13 cellular contexts compared by ENCODE assay signal in the genomic region with DNA sequence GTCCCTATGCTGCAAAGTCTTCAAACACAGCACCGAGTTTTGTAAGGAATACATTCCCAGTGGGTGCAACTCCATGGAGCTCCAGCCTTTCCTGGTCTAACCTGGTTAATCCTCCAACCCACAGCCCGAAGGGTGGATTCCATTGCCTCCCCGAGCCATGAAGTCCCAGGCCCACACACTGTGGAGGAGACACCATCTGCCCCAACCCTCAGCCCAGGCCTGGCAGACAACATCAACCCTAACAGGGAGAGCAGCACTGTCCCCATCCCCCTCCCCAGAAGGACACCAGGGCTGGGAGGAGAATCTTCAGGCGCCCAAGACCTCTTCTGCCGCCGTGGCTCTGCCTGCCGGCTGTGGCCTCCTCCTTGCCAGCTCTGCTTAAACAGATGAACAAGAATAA. TPM values are rescaled to one million over a fixed set of nuclear protein-coding genes. Genes with fewer than 3 reads are reported as not detected.
DNase-seq lines count a peak whose midpoint lies in the region; ATAC-seq and TF ChIP-seq lines count a peak whose summit lies in the region.
"Had no signal": no experiment of that assay in that cellular context is flagged by ENCODE, and none has a peak within 500 bp of the region (broad histone marks: within the 10 kb centered on the region; RNA-seq: fewer than 3 reads in every experiment).

No MANE protein-coding gene starts in this region.

- H3K4me1 ChIP-seq in muscle layer of colon (ENCODE audit: insufficient read depth, low read length) (peaks cover 71% of the 10 kb centered on the region), tibial artery (peaks cover 0 to 46% (median 34%) of the 10 kb centered on the region in 4 donors)

- H3K4me1 Mint-ChIP-seq in central memory CD8-positive, alpha-beta T cell = peaks cover 42% of the 10 kb centered on the region
- peaks cover 15% of the 10 kb centered on the region for H3K4me1 Mint-ChIP-seq in activated CD4-positive, alpha-beta T cell treated with anti-CD3 and anti-CD28 coated beads, Interleukin-2, amount 10 ng/mL, durations not matched to agents 7 days and 5 days

- no peaks in the 10 kb centered on the region for H3K9me3 Mint-ChIP-seq in central memory CD8-positive, alpha-beta T cell
- peaks cover 10% of the 10 kb centered on the region for H3K9me3 Mint-ChIP-seq in activated CD4-positive, alpha-beta T cell treated with anti-CD3 and anti-CD28 coated beads, Interleukin-2, amount 10 ng/mL, durations not matched to agents 7 days and 5 days
- H3K9me3 Mint-ChIP-seq: activated naive CD4-positive, alpha-beta T cell treated with anti-CD3 and anti-CD28 coated beads, Interleukin-2, amount 50 U/mL, for 24 hours had no signal

- H3K36me3 ChIP-seq in H7 (replicated peaks; ENCODE audit: control insufficient read depth, insufficient read depth, low read length) (no peaks in the 10 kb centered on the region), muscle layer of colon (ENCODE audit: insufficient read depth, low read length) (no peaks in the 10 kb centered on the region), tibial artery (no peaks in the 10 kb centered on the region)

- no peak for ATAC-seq in central memory CD8-positive, alpha-beta T cell (replicated peaks; ENCODE audit: extremely low read depth, poor library complexity, severe bottlenecking)

- H3K27me3 ChIP-seq in H7 (ENCODE audit: control insufficient read depth, insufficient read depth, low read length) = no peaks in the 10 kb centered on the region
- no peaks in the 10 kb centered on the region for H3K27me3 ChIP-seq in muscle layer of colon (ENCODE audit: control insufficient read depth in 1 of 2, insufficient read depth in 2 of 2, low read length in 2 of 2)
- H3K27me3 ChIP-seq in tibial artery = no peaks in the 10 kb centered on the region

- intact Hi-C loops in tibial artery (cut with DNase I; ENCODE audit: low total_unique reads) = no loop called here

- H3K4me3 Mint-ChIP-seq in central memory CD8-positive, alpha-beta T cell = no peak overlapping the region
- H3K4me3 Mint-ChIP-seq in activated CD4-positive, alpha-beta T cell treated with anti-CD3 and anti-CD28 coated beads, Interleukin-2, amount 10 ng/mL, durations not matched to agents 7 days and 5 days = no peak overlapping the region
- H3K4me3 Mint-ChIP-seq: activated naive CD4-positive, alpha-beta T cell treated with anti-CD3 and anti-CD28 coated beads, Interleukin-2, amount 50 U/mL, for 24 hours had no signal

- peak overlapping the region; percentile 96 for H3K27ac ChIP-seq in muscle layer of colon (ENCODE audit: low read depth, low read length)
- peak overlapping the region; percentile 71 to 84 for H3K27ac ChIP-seq in tibial artery

- no peak overlapping the region for H3K9ac ChIP-seq in muscle layer of colon (ENCODE audit: low read length)

- no peak overlapping the region for H3K4me3 ChIP-seq in H7 (ENCODE audit: insufficient read depth, low read depth, low read length)
- no peak overlapping the region for H3K4me3 ChIP-seq in muscle layer of colon (ENCODE audit: low read depth in 1 of 2, low read length in 2 of 2)
- no peak overlapping the region for H3K4me3 ChIP-seq in tibial artery

- no peaks in the 10 kb centered on the region for H3K27me3 Mint-ChIP-seq in central memory CD8-positive, alpha-beta T cell
- H3K27me3 Mint-ChIP-seq in activated CD4-positive, alpha-beta T cell treated with anti-CD3 and anti-CD28 coated beads, Interleukin-2, amount 10 ng/mL, durations not matched to agents 7 days and 5 days = no peaks in the 10 kb centered on the region
- H3K27me3 Mint-ChIP-seq: activated naive CD4-positive, alpha-beta T cell treated with anti-CD3 and anti-CD28 coated beads, Interleukin-2, amount 50 U/mL, for 24 hours had no signal

- CTCF ChIA-PET in activated CD4-positive, alpha-beta T cell treated with anti-CD3 and anti-CD28 coated beads, Interleukin-2, amount 10 ng/mL, durations not matched to agents 7 days and 5 days (lab: Charles Lee) = interaction anchor here (1.6 to 1.7 kb wide), 2 partner anchors 13 to 29 kb away, joined by 3 to 4 read pairs; no protein-coding TSS in a partner anchor

- DNase-seq in H7 (peak; percentile 52), tibial artery (no peak), retina (no peak), NCI-H69 (lab: John Stamatoyannopoulos, UW) (no peak), HuH-7.5 (ENCODE audit: low spot score) (no peak)
- DNase-seq in central memory CD8-positive, alpha-beta T cell (ENCODE audit: low spot score in 2 of 2) = no peak
- no peak for DNase-seq in activated CD4-positive, alpha-beta T cell treated with anti-CD3 and anti-CD28 coated beads, Interleukin-2, amount 10 ng/mL, durations not matched to agents 7 days and 5 days
- DNase-seq: Kasumi-1, NCI-H2029 treated with DMSO at 0.1 percent for 48 hours, NCI-H82 had no signal

- H3K9me3 ChIP-seq in muscle layer of colon (ENCODE audit: low read length) = no peaks in the 10 kb centered on the region
- H3K9me3 ChIP-seq in tibial artery = no peaks in the 10 kb centered on the region

- H3K27ac Mint-ChIP-seq in central memory CD8-positive, alpha-beta T cell (ENCODE audit: low read depth) = peak overlapping the region; percentile 79
- H3K27ac Mint-ChIP-seq in activated CD4-positive, alpha-beta T cell treated with anti-CD3 and anti-CD28 coated beads, Interleukin-2, amount 10 ng/mL, durations not matched to agents 7 days and 5 days = no peak overlapping the region
- H3K27ac Mint-ChIP-seq: CD14-positive monocyte had no signal

- no peaks in the 10 kb centered on the region for H3K36me3 Mint-ChIP-seq in central memory CD8-positive, alpha-beta T cell (ENCODE audit: insufficient read depth)
- H3K36me3 Mint-ChIP-seq in activated CD4-positive, alpha-beta T cell treated with anti-CD3 and anti-CD28 coated beads, Interleukin-2, amount 10 ng/mL, durations not matched to agents 7 days and 5 days (ENCODE audit: low read depth) = peaks cover 2% of the 10 kb centered on the region

- POLR2A ChIA-PET in activated CD4-positive, alpha-beta T cell treated with anti-CD3 and anti-CD28 coated beads, Interleukin-2, amount 10 ng/mL, durations not matched to agents 7 days and 5 days (lab: Charles Lee) = interaction anchor here (0.6 kb wide), 1 partner anchor 16 kb away, joined by 3 read pairs; no protein-coding TSS in a partner anchor

- TF ChIP-seq CTCF in tibial artery (IDR thresholded peaks at IDR 0.05) = no peak

RNA-seq across cellular contexts. Expression of gene ZFP36L1, which starts 15.8 kb away (rescaled TPM):
- total RNA-seq in H7 (2014; rRNA removed; shearing (Covaris generic)) = 47.8 and 73.1 TPM in 2 replicates
- 10 to 100 TPM; 81.7 to 82.2 TPM for total RNA-seq in activated CD4-positive, alpha-beta T cell treated with anti-CD3 and anti-CD28 coated beads, Interleukin-2, amount 10 ng/mL, durations not matched to agents 7 days and 5 days
